8 cellular contexts compared by ENCODE assay signal in genomic region chr19:49590071-49590970, GRCh38.
DNase-seq lines count a peak whose midpoint lies in the region; ATAC-seq and TF ChIP-seq lines count a peak whose summit lies in the region.

No MANE protein-coding gene starts in this region.

- ATAC-seq in GM18868 (IDR thresholded peaks at IDR 0.05; ENCODE audit: unreplicated experiment) (peak; percentile 60), HG03139 (IDR thresholded peaks at IDR 0.05; ENCODE audit: unreplicated experiment) (peak; percentile 50)
- ATAC-seq in central memory CD8-positive, alpha-beta T cell (replicated peaks; ENCODE audit: extremely low read depth, poor library complexity, severe bottlenecking) = peak; percentile 79

- H3K27me3 Mint-ChIP-seq in central memory CD8-positive, alpha-beta T cell = no peaks in the 10 kb centered on the region

- H3K4me3 Mint-ChIP-seq in central memory CD8-positive, alpha-beta T cell = peak overlapping the region; percentile 88

- peaks cover 44% of the 10 kb centered on the region for H3K4me1 Mint-ChIP-seq in central memory CD8-positive, alpha-beta T cell

- H3K9me3 Mint-ChIP-seq in central memory CD8-positive, alpha-beta T cell = no peaks in the 10 kb centered on the region

- peak overlapping the region; percentile 85 for H3K4me3 ChIP-seq in AG04449 (ENCODE audit: low read depth, low read length)

- CTCF ChIA-PET in AG04449 (lab: Yijun Ruan, JAX) = interaction anchor here (1.2 to 2.7 kb wide), 3 partner anchors 9 to 52 kb away, joined by 3 to 15 read pairs (median 6); partner anchors contain the start of gene SCAF1

- H3K36me3 Mint-ChIP-seq in central memory CD8-positive, alpha-beta T cell (ENCODE audit: insufficient read depth) = peaks cover 29% of the 10 kb centered on the region

- peak; percentile 67 for DNase-seq in AG04449 (ENCODE audit: low read depth, low spot score)
- DNase-seq in NCI-H345 treated with DMSO at 0.1 percent for 48 hours (lab: John Stamatoyannopoulos, UW; ENCODE audit: unreplicated experiment) = peak; percentile 82
- peak; percentile 73 for DNase-seq in activated CD4-positive, CD25-positive, alpha-beta regulatory T cell treated with anti-CD3 and anti-CD28 coated beads, Interleukin-2, amount 50 U/mL, for 16 hours (ENCODE audit: low read depth, low spot score)
- DNase-seq in central memory CD8-positive, alpha-beta T cell (ENCODE audit: low spot score in 2 of 2) = peak; percentile 88 to 95
- peak; percentile 99 for DNase-seq in islet precursor cell
- peak; percentile 89 for DNase-seq in stimulated activated CD4-positive, alpha-beta T cell treated with anti-CD3 and anti-CD28 coated beads, Interleukin-12 subunit alpha, Interleukin-12 subunit beta, amount 100 ng/mL, for 4 hours

- H3K27ac Mint-ChIP-seq in central memory CD8-positive, alpha-beta T cell (ENCODE audit: low read depth) = peak overlapping the region; percentile 49

- POLR2A ChIA-PET in AG04449 (lab: Yijun Ruan, JAX) = interaction anchor here (0.6 to 1.7 kb wide), 10 partner anchors 8 to 87 kb away, joined by 3 to 16 read pairs (median 4); partner anchors contain the start of genes BCL2L12, IRF3, NOSIP and PRMT1

- TF ChIP-seq CTCF in AG04449 (IDR thresholded peaks at IDR 0.05; ENCODE audit: insufficient read depth, low read length, missing control alignments) = no peak

Comparison
In these comparisons a context has a peak if more than half of its experiments do, and no peak if none do; other contexts are left out.
1. Peak in every context shown above with its lines: DNase-seq, ATAC-seq and H3K4me3 ChIP-seq.